In genomic region chr1:41726899-41727748, GRCh38 we compare ENCODE assay signal across 8 cellular contexts.
DNase-seq lines count a peak whose midpoint lies in the region; ATAC-seq and TF ChIP-seq lines count a peak whose summit lies in the region.

No MANE protein-coding gene starts in this region.

- H4K20me1 ChIP-seq in PC-9 (ENCODE audit: insufficient read depth) = no peaks in the 10 kb centered on the region

- H3K27me3 Mint-ChIP-seq in activated naive CD8-positive, alpha-beta T cell treated with anti-CD3 and anti-CD28 coated beads, Interleukin-2, amount 50 U/mL, for 24 hours = no peaks in the 10 kb centered on the region
- no peaks in the 10 kb centered on the region for H3K27me3 Mint-ChIP-seq in naive thymus-derived CD4-positive, alpha-beta T cell

- no peaks in the 10 kb centered on the region for H3K9me3 ChIP-seq in naive thymus-derived CD4-positive, alpha-beta T cell (ENCODE audit: control insufficient read depth in 2 of 3, low read length in 3 of 3)
- no peaks in the 10 kb centered on the region; the same call in 1 of the 2 replicates for H3K9me3 ChIP-seq in PC-9 (ENCODE audit: insufficient read depth, low read depth)

- H3K4me2 ChIP-seq in PC-9 = no peak overlapping the region

- BruUV-seq in PC-9 (replicated peaks; lab: Mats Ljungman, UMichigan) = no TSS peak

- H3K36me3 ChIP-seq in naive thymus-derived CD4-positive, alpha-beta T cell (ENCODE audit: control insufficient read depth in 2 of 3, insufficient read depth in 3 of 3, low read length in 3 of 3) = no peaks in the 10 kb centered on the region
- H3K36me3 ChIP-seq in PC-9 (ENCODE audit: low read depth) = no peaks in the 10 kb centered on the region

- no peaks in the 10 kb centered on the region for H3K27me3 ChIP-seq in naive thymus-derived CD4-positive, alpha-beta T cell (ENCODE audit: control insufficient read depth in 2 of 2, insufficient read depth in 2 of 2, low read length in 2 of 2)
- H3K27me3 ChIP-seq in PC-9 (ENCODE audit: insufficient read depth, low read depth) = no peaks in the 10 kb centered on the region

- no peak overlapping the region for H3K27ac ChIP-seq in naive thymus-derived CD4-positive, alpha-beta T cell (ENCODE audit: low read depth, low read length)
- H3K27ac ChIP-seq in PC-9 = no peak overlapping the region

- CTCF ChIA-PET in naive thymus-derived CD4-positive, alpha-beta T cell (lab: Charles Lee) = no interaction called here
- CTCF ChIA-PET in PC-9 (lab: Charles Lee) = no interaction called here

- peaks cover 6% of the 10 kb centered on the region for H3K9me3 Mint-ChIP-seq in activated naive CD8-positive, alpha-beta T cell treated with anti-CD3 and anti-CD28 coated beads, Interleukin-2, amount 50 U/mL, for 24 hours
- H3K9me3 Mint-ChIP-seq in naive thymus-derived CD4-positive, alpha-beta T cell = peaks cover 0 to 4% (median 0%) of the 10 kb centered on the region in 11 donors

- H3K4me1 ChIP-seq in naive thymus-derived CD4-positive, alpha-beta T cell (ENCODE audit: control insufficient read depth in 2 of 2, insufficient read depth in 2 of 2, low read length in 2 of 2) = peaks cover 15 to 27% of the 10 kb centered on the region in 2 donors
- no peaks in the 10 kb centered on the region for H3K4me1 ChIP-seq in PC-9 (replicated peaks; ENCODE audit: insufficient read depth)

- TF ChIP-seq CTCF in GM20000 (IDR thresholded peaks at IDR 0.05; ENCODE audit: extremely low read depth, missing control alignments) = peak; percentile 27
- no peak for TF ChIP-seq CTCF in PC-9 (conservative IDR thresholded peaks at IDR 0.05)

- peak; percentile 76 for DNase-seq in DMS 273 treated with DMSO at 0.1 percent for 48 hours (lab: John Stamatoyannopoulos, UW)
- DNase-seq in GM20000 (ENCODE audit: low spot score) = peak; percentile 64
- DNase-seq in NCI-H1694 treated with DMSO at 0.1 percent for 48 hours (lab: John Stamatoyannopoulos, UW) = peak; percentile 62
- peak; percentile 56 for DNase-seq in activated naive CD8-positive, alpha-beta T cell treated with anti-CD3 and anti-CD28 coated beads, Interleukin-2, amount 50 U/mL, for 24 hours
- peak in 1 of 9 donors; percentile 37 for DNase-seq in naive thymus-derived CD4-positive, alpha-beta T cell
- no peak for DNase-seq in NCI-H748 treated with DMSO at 0.1 percent for 48 hours (lab: John Stamatoyannopoulos, UW)
- DNase-seq in PC-9 = no peak

- POLR2A ChIA-PET in naive thymus-derived CD4-positive, alpha-beta T cell (lab: Charles Lee) = no interaction called here
- POLR2A ChIA-PET in PC-9 (lab: Charles Lee; ENCODE audit: unreplicated experiment) = no interaction called here

- H2AFZ ChIP-seq in PC-9 = no peak overlapping the region

- no peak overlapping the region for H3K4me3 ChIP-seq in naive thymus-derived CD4-positive, alpha-beta T cell (ENCODE audit: low read length)
- no peak overlapping the region for H3K4me3 ChIP-seq in PC-9

- H3K9me2 ChIP-seq in PC-9 (ENCODE audit: insufficient read depth) = no peaks in the 10 kb centered on the region

- H3K4me3 Mint-ChIP-seq in activated naive CD8-positive, alpha-beta T cell treated with anti-CD3 and anti-CD28 coated beads, Interleukin-2, amount 50 U/mL, for 24 hours = peak overlapping the region; percentile 72
- peak overlapping the region in 7 of 10 donors; percentile 8 to 74 (median 48) for H3K4me3 Mint-ChIP-seq in naive thymus-derived CD4-positive, alpha-beta T cell

- peaks cover 58% of the 10 kb centered on the region for H3K4me1 Mint-ChIP-seq in activated naive CD8-positive, alpha-beta T cell treated with anti-CD3 and anti-CD28 coated beads, Interleukin-2, amount 50 U/mL, for 24 hours
- H3K4me1 Mint-ChIP-seq in naive thymus-derived CD4-positive, alpha-beta T cell = peaks cover 14 to 51% (median 39%) of the 10 kb centered on the region in 7 donors

- H3K79me2 ChIP-seq in PC-9 (ENCODE audit: low read depth) = no peaks in the 10 kb centered on the region

- H3K27ac Mint-ChIP-seq in activated naive CD8-positive, alpha-beta T cell treated with anti-CD3 and anti-CD28 coated beads, Interleukin-2, amount 50 U/mL, for 24 hours = peak overlapping the region; percentile 94
- peak overlapping the region in 2 of 9 donors; percentile 19 to 65 for H3K27ac Mint-ChIP-seq in naive thymus-derived CD4-positive, alpha-beta T cell

- intact Hi-C loops in naive thymus-derived CD4-positive, alpha-beta T cell (cut with micrococcal nuclease) = no loop called here
- intact Hi-C loops in PC-9 (cut with micrococcal nuclease; ENCODE audit: unreplicated experiment) = no loop called here

- H3K36me3 Mint-ChIP-seq in activated naive CD8-positive, alpha-beta T cell treated with anti-CD3 and anti-CD28 coated beads, Interleukin-2, amount 50 U/mL, for 24 hours (ENCODE audit: low read depth) = no peaks in the 10 kb centered on the region
- peaks cover 0 to 5% (median 0%) of the 10 kb centered on the region in 5 donors for H3K36me3 Mint-ChIP-seq in naive thymus-derived CD4-positive, alpha-beta T cell

- ATAC-seq in activated naive CD8-positive, alpha-beta T cell treated with anti-CD3 and anti-CD28 coated beads, Interleukin-2, amount 50 U/mL, for 24 hours = no peak
- ATAC-seq in naive thymus-derived CD4-positive, alpha-beta T cell = peak; percentile 76
- no peak for ATAC-seq in HG03039 (IDR thresholded peaks at IDR 0.05; ENCODE audit: unreplicated experiment)

- no peaks in the 10 kb centered on the region for H3F3A ChIP-seq in PC-9 (ENCODE audit: insufficient read depth, low read depth)

Comparison
In these comparisons a context has a peak if more than half of its experiments do, and no peak if none do; other contexts are left out.
1. DNase-seq: peak in DMS 273 treated with DMSO at 0.1 percent for 48 hours (single experiment), GM20000 (single experiment), NCI-H1694 treated with DMSO at 0.1 percent for 48 hours (single experiment) and activated naive CD8-positive, alpha-beta T cell treated with anti-CD3 and anti-CD28 coated beads, Interleukin-2, amount 50 U/mL, for 24 hours (single experiment); none in NCI-H748 treated with DMSO at 0.1 percent for 48 hours (single experiment) and PC-9 (0 of 2).